ENCODE assay signal across 10 cellular contexts in genomic region chrY:3003510-3003817, GRCh38.
DNase-seq lines count a peak whose midpoint lies in the region; ATAC-seq and TF ChIP-seq lines count a peak whose summit lies in the region.
"Had no signal": no experiment of that assay in that cellular context is flagged by ENCODE, and none has a peak within 500 bp of the region (broad histone marks: within the 10 kb centered on the region; RNA-seq: fewer than 3 reads in every experiment).

No MANE protein-coding gene starts in this region.

- ATAC-seq in GM21423 (IDR thresholded peaks at IDR 0.05; ENCODE audit: unreplicated experiment), result peak; percentile 18
- peak; percentile 61 for ATAC-seq in stimulated activated memory B cell treated with anti-CD40 and anti-IgM and Interleukin-4, amounts not matched to agents 10 μg/mL and 1 μg/mL and 100 μg/mL, for 72 hours

- peak overlapping the region; percentile 97 for H3K27ac Mint-ChIP-seq in stimulated activated memory B cell treated with anti-CD40 and anti-IgM and Interleukin-4, amounts not matched to agents 10 μg/mL and 1 μg/mL and 100 μg/mL, for 72 hours

- no peaks in the 10 kb centered on the region for H3K36me3 ChIP-seq in KOPT-K1 (ENCODE audit: insufficient read depth, low read length)

- peak overlapping the region; percentile 72 for H3K4me3 ChIP-seq in epithelial cell of proximal tubule (ENCODE audit: low read depth, low read length)
- H3K4me3 ChIP-seq: SK-N-MC had no signal

- peaks cover 36% of the 10 kb centered on the region for H3K4me1 Mint-ChIP-seq in stimulated activated memory B cell treated with anti-CD40 and anti-IgM and Interleukin-4, amounts not matched to agents 10 μg/mL and 1 μg/mL and 100 μg/mL, for 72 hours

- no peaks in the 10 kb centered on the region for H3K9me3 Mint-ChIP-seq in stimulated activated memory B cell treated with anti-CD40 and anti-IgM and Interleukin-4, amounts not matched to agents 10 μg/mL and 1 μg/mL and 100 μg/mL, for 72 hours

- peaks cover 3% of the 10 kb centered on the region for H3K9me3 ChIP-seq in KOPT-K1 (ENCODE audit: insufficient read depth, low read length, poor library complexity, severe bottlenecking)

- peaks cover 5% of the 10 kb centered on the region for H3K36me3 Mint-ChIP-seq in stimulated activated memory B cell treated with anti-CD40 and anti-IgM and Interleukin-4, amounts not matched to agents 10 μg/mL and 1 μg/mL and 100 μg/mL, for 72 hours

- peak overlapping the region; percentile 93 for H3K27ac ChIP-seq in KOPT-K1 (ENCODE audit: low read depth, low read length, poor library complexity, severe bottlenecking)
- H3K27ac ChIP-seq: SK-N-MC had no signal

- no peak for TF ChIP-seq CTCF in epithelial cell of proximal tubule (conservative IDR thresholded peaks at IDR 0.05; ENCODE audit: low read depth, low read length)

- H3K4me3 Mint-ChIP-seq in stimulated activated memory B cell treated with anti-CD40 and anti-IgM and Interleukin-4, amounts not matched to agents 10 μg/mL and 1 μg/mL and 100 μg/mL, for 72 hours, result peak overlapping the region; percentile 94

- DNase-seq in epithelial cell of proximal tubule (ENCODE audit: low read depth), result no peak
- DNase-seq in AG20443 (ENCODE audit: low spot score), result no peak
- DNase-seq in NOMO-1 treated with DMSO at 0.1 percent for 48 hours (lab: John Stamatoyannopoulos, UW; ENCODE audit: unreplicated experiment), result no peak
- DNase-seq in stimulated activated CD4-positive, alpha-beta T cell treated with anti-CD3 and anti-CD28 coated beads, Interleukin-2, amount 100 ng/mL, for 48 hours, result no peak
- DNase-seq: IMR-90, kidney glomerular epithelial cell had no signal

- H3K27me3 Mint-ChIP-seq in stimulated activated memory B cell treated with anti-CD40 and anti-IgM and Interleukin-4, amounts not matched to agents 10 μg/mL and 1 μg/mL and 100 μg/mL, for 72 hours, result no peaks in the 10 kb centered on the region
